ENCODE assay signal across 8 cellular contexts in the genomic region with DNA sequence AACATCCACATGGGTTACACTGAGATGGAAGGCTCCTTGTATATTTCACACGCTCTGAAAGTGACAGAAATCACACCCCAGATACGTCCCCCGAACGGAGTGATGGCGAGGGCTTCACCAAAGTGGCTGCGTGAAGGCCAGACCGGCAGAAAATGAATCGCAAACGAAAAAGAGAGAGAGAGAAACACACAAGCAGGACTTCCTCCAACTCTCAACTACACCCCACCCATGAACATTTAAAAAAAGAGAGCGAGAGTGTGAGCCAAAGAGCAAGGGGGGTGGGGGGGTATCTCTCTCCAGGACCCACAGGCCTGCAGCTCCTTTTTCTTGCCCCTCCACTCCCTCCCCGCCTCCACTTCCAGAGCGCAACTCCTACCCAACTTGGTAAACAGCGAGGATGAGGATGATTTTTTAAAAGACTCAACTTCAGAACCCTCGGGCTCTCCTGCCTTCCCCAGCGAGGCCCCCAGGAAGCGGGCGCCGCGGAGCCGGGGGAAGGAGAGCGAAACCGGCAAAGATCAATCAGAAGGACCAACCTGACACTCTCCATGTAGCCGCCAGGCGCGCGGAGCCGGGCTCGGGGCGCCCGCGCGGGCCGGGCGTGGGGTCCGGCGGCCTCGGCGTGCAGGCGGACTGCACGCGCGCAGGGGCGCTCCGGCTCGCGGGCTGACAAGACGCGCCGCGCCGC.
DNase-seq lines count a peak whose midpoint lies in the region; ATAC-seq and TF ChIP-seq lines count a peak whose summit lies in the region.

No MANE protein-coding gene starts in this region.

- peaks cover 3% of the 10 kb centered on the region for H3K27me3 ChIP-seq in NT2/D1 (ENCODE audit: insufficient read depth, insufficient read length)
- H3K27me3 ChIP-seq in tibial artery: no peaks in the 10 kb centered on the region

- H3K9ac ChIP-seq in NT2/D1 (ENCODE audit: insufficient read length, low read depth): peak overlapping the region; percentile 53

- H3K36me3 ChIP-seq in NT2/D1 (ENCODE audit: insufficient read depth, insufficient read length, low read length): no peaks in the 10 kb centered on the region
- H3K36me3 ChIP-seq in tibial artery: no peaks in the 10 kb centered on the region

- H3K36me3 Mint-ChIP-seq in natural killer cell treated with Interleukin-12 subunit alpha and Interleukin-12 subunit beta and Interleukin-15 and Interleukin-18, amount 100 ng/mL, for 72 hours: no peaks in the 10 kb centered on the region

- H3K9me3 Mint-ChIP-seq in natural killer cell treated with Interleukin-12 subunit alpha and Interleukin-12 subunit beta and Interleukin-15 and Interleukin-18, amount 100 ng/mL, for 72 hours: no peaks in the 10 kb centered on the region

- ATAC-seq in natural killer cell treated with Interleukin-12 subunit alpha and Interleukin-12 subunit beta and Interleukin-15 and Interleukin-18, amount 100 ng/mL, for 72 hours: peak; percentile 37 to 60
- ATAC-seq in GM18861 (IDR thresholded peaks at IDR 0.05; ENCODE audit: unreplicated experiment): no peak

- DNase-seq in ELF-1 (ENCODE audit: low read depth, low spot score): peak; percentile 63
- DNase-seq in HCEC 1CT: peak; percentile 59
- DNase-seq in NT2/D1 (ENCODE audit: low read depth, low spot score): no peak
- DNase-seq in activated T-helper 1 cell treated with Interleukin-2 at 50 U/mL for 16 hours (ENCODE audit: low read depth): peak; percentile 57
- DNase-seq in fibroblast of peridontal ligament (ENCODE audit: extremely low read depth): peak; percentile 84
- peak; percentile 74 for DNase-seq in natural killer cell treated with Interleukin-12 subunit alpha and Interleukin-12 subunit beta and Interleukin-15 and Interleukin-18, amount 100 ng/mL, for 72 hours (ENCODE audit: low spot score)
- peak; percentile 56 to 79 for DNase-seq in tibial artery

- H3K4me3 ChIP-seq in NT2/D1 (ENCODE audit: insufficient read length, low read depth) (peak overlapping the region; percentile 36), tibial artery (peak overlapping the region; percentile 75 to 77)

- TF ChIP-seq CTCF in tibial artery (IDR thresholded peaks at IDR 0.05): peak in 1 of 2 experiments; percentile 44

- peaks cover 33 to 51% of the 10 kb centered on the region in 2 donors for H3K4me1 Mint-ChIP-seq in natural killer cell treated with Interleukin-12 subunit alpha and Interleukin-12 subunit beta and Interleukin-15 and Interleukin-18, amount 100 ng/mL, for 72 hours (ENCODE audit: low read depth in 2 of 2)

- intact Hi-C loops in tibial artery (cut with DNase I; ENCODE audit: low total_unique reads): loop anchor here (5.0 to 10.0 kb wide), 2 partner anchors 68 to 170 kb away; no protein-coding TSS in a partner anchor

- H3K9me3 ChIP-seq in NT2/D1 (ENCODE audit: insufficient read depth, low read length) (no peaks in the 10 kb centered on the region), tibial artery (no peaks in the 10 kb centered on the region)

- peak overlapping the region; percentile 94 to 99 for H3K27ac ChIP-seq in tibial artery

- H3K27me3 Mint-ChIP-seq in natural killer cell treated with Interleukin-12 subunit alpha and Interleukin-12 subunit beta and Interleukin-15 and Interleukin-18, amount 100 ng/mL, for 72 hours: no peaks in the 10 kb centered on the region

- H3K4me3 Mint-ChIP-seq in natural killer cell treated with Interleukin-12 subunit alpha and Interleukin-12 subunit beta and Interleukin-15 and Interleukin-18, amount 100 ng/mL, for 72 hours: no peak overlapping the region

- H3K4me1 ChIP-seq in NT2/D1 (ENCODE audit: insufficient read depth, insufficient read length): no peaks in the 10 kb centered on the region
- H3K4me1 ChIP-seq in tibial artery: peaks cover 0 to 65% (median 37%) of the 10 kb centered on the region in 4 donors

- H3K27ac Mint-ChIP-seq in natural killer cell treated with Interleukin-12 subunit alpha and Interleukin-12 subunit beta and Interleukin-15 and Interleukin-18, amount 100 ng/mL, for 72 hours: no peak overlapping the region
